In genomic region chr2:72143441-72144356, GRCh38 we compare ENCODE assay signal across 1 cellular context.
A peak's percentile ranks its signal among the peaks of the same experiment; 100 is the strongest.
TF ChIP-seq lines count a peak whose summit lies in the region.

No MANE protein-coding gene starts in this region.

TF ChIP-seq in GM23338, 12 proteins besides CTCF, POLR2A, EP300 and RAD21 (continued from another document):
- TF ChIP-seq ZNF462 (CRISPR knock-in tag; IDR thresholded peaks at IDR 0.05): no peak
- TF ChIP-seq EZH2 (IDR thresholded peaks at IDR 0.05; ENCODE audit: low read depth, unreplicated experiment): peak; percentile 94
- no peak for TF ChIP-seq NANOG (IDR thresholded peaks at IDR 0.05; ENCODE audit: borderline replicate concordance)
- TF ChIP-seq STAT1 (IDR thresholded peaks at IDR 0.05; ENCODE audit: unreplicated experiment): no peak
